ENCODE assay signal across 10 cellular contexts in genomic region chr1:231242516-231243198, GRCh38. TPM values are rescaled to one million over a fixed set of nuclear protein-coding genes. Genes with fewer than 3 reads are reported as not detected.
DNase-seq lines count a peak whose midpoint lies in the region; ATAC-seq, FAIRE-seq and TF ChIP-seq lines count a peak whose summit lies in the region.
"Had no signal": no experiment of that assay in that cellular context is flagged by ENCODE, and none has a peak within 500 bp of the region (broad histone marks: within the 10 kb centered on the region; RNA-seq: fewer than 3 reads in every experiment).

No MANE protein-coding gene starts in this region.

- peaks cover 0 to 4% of the 10 kb centered on the region in 2 donors for H3K27me3 Mint-ChIP-seq in CD8-positive, alpha-beta memory T cell
- H3K27me3 Mint-ChIP-seq in MCF 10A (ENCODE audit: insufficient read depth, unreplicated experiment) = no peaks in the 10 kb centered on the region
- H3K27me3 Mint-ChIP-seq in natural killer cell treated with Interleukin-12 subunit alpha and Interleukin-12 subunit beta and Interleukin-15 and Interleukin-18, amount 100 ng/mL, for 72 hours = no peaks in the 10 kb centered on the region

- H3K4me3 Mint-ChIP-seq in CD8-positive, alpha-beta memory T cell = peak overlapping the region; percentile 91 to 100 (median 97)
- peak overlapping the region; percentile 85 for H3K4me3 Mint-ChIP-seq in MCF 10A (ENCODE audit: unreplicated experiment)
- H3K4me3 Mint-ChIP-seq in natural killer cell treated with Interleukin-12 subunit alpha and Interleukin-12 subunit beta and Interleukin-15 and Interleukin-18, amount 100 ng/mL, for 72 hours = peak overlapping the region; percentile 98

- peak overlapping the region in 6 of 8 donors; percentile 39 to 98 (median 96) for H3K27ac Mint-ChIP-seq in CD8-positive, alpha-beta memory T cell
- H3K27ac Mint-ChIP-seq in MCF 10A (ENCODE audit: low read depth, unreplicated experiment) = peak overlapping the region; percentile 97
- H3K27ac Mint-ChIP-seq in natural killer cell treated with Interleukin-12 subunit alpha and Interleukin-12 subunit beta and Interleukin-15 and Interleukin-18, amount 100 ng/mL, for 72 hours = peak overlapping the region; percentile 92 to 97

- no peak overlapping the region for H3K9ac ChIP-seq in MM.1S (ENCODE audit: low read length)

- H3K27me3 ChIP-seq in CD8-positive, alpha-beta memory T cell (ENCODE audit: insufficient read depth, low read length, poor library complexity, severe bottlenecking) = no peaks in the 10 kb centered on the region
- no peaks in the 10 kb centered on the region for H3K27me3 ChIP-seq in MM.1S (replicated peaks; ENCODE audit: insufficient read depth, low read length)

- FAIRE-seq in frontal cortex (lab: Jason Lieb, UNC) = no peak

- peaks cover 84% of the 10 kb centered on the region for H3K79me2 ChIP-seq in MM.1S (ENCODE audit: low read length)

- H3K36me3 Mint-ChIP-seq in CD8-positive, alpha-beta memory T cell = peaks cover 8 to 54% (median 13%) of the 10 kb centered on the region in 3 donors
- peaks cover 21% of the 10 kb centered on the region for H3K36me3 Mint-ChIP-seq in MCF 10A (ENCODE audit: insufficient read depth, unreplicated experiment)
- H3K36me3 Mint-ChIP-seq in natural killer cell treated with Interleukin-12 subunit alpha and Interleukin-12 subunit beta and Interleukin-15 and Interleukin-18, amount 100 ng/mL, for 72 hours = peaks cover 20% of the 10 kb centered on the region

- no peak for ATAC-seq in natural killer cell treated with Interleukin-12 subunit alpha and Interleukin-12 subunit beta and Interleukin-15 and Interleukin-18, amount 100 ng/mL, for 72 hours
- ATAC-seq in GM21381 (IDR thresholded peaks at IDR 0.05; ENCODE audit: unreplicated experiment) = no peak
- ATAC-seq: activated CD4-positive, CD25-positive, alpha-beta regulatory T cell treated with anti-CD3 and anti-CD28 coated beads, Interleukin-2, amount 50 U/mL, for 24 hours had no signal

- CTCF ChIA-PET in CD8-positive, alpha-beta memory T cell (lab: Charles Lee) = interaction anchor here (0.9 kb wide), 1 partner anchor 96 kb away, joined by 3 read pairs; no protein-coding TSS in a partner anchor
- CTCF ChIA-PET in MCF 10A (lab: Yijun Ruan, JAX) = interaction anchor here (0.6 to 1.7 kb wide), 15 partner anchors 9 to 473 kb away, joined by 3 to 10 read pairs (median 3); partner anchors contain the start of genes EXOC8 and SPRTN

- DNase-seq in CD8-positive, alpha-beta memory T cell = no peak
- no peak for DNase-seq in MM.1S
- DNase-seq in MCF 10A (ENCODE audit: unreplicated experiment) = peak; percentile 37
- no peak for DNase-seq in natural killer cell treated with Interleukin-12 subunit alpha and Interleukin-12 subunit beta and Interleukin-15 and Interleukin-18, amount 100 ng/mL, for 72 hours (ENCODE audit: low spot score)
- DNase-seq in activated CD4-positive, CD25-positive, alpha-beta regulatory T cell (lab: John Stamatoyannopoulos, UW) = no peak
- no peak for DNase-seq in frontal cortex (ENCODE audit: low spot score in 2 of 2)
- DNase-seq in hippocampal formation (lab: John Stamatoyannopoulos, UW) = no peak
- DNase-seq: occipital lobe had no signal

- H3K9me3 Mint-ChIP-seq in CD8-positive, alpha-beta memory T cell = no peaks in the 10 kb centered on the region
- no peaks in the 10 kb centered on the region for H3K9me3 Mint-ChIP-seq in MCF 10A (ENCODE audit: unreplicated experiment)
- no peaks in the 10 kb centered on the region for H3K9me3 Mint-ChIP-seq in natural killer cell treated with Interleukin-12 subunit alpha and Interleukin-12 subunit beta and Interleukin-15 and Interleukin-18, amount 100 ng/mL, for 72 hours

- intact Hi-C loops in MCF 10A (cut with micrococcal nuclease) = no loop called here

- peaks cover 5% of the 10 kb centered on the region for H3K36me3 ChIP-seq in CD8-positive, alpha-beta memory T cell (ENCODE audit: insufficient read depth, low read length)
- 0 out of 2 replicates have a peak, but pooled peaks cover 3% of the 10 kb centered on the region for H3K36me3 ChIP-seq in MM.1S (replicated peaks; ENCODE audit: insufficient read depth, low read length)

- no peak overlapping the region for H3K4me3 ChIP-seq in CD8-positive, alpha-beta memory T cell (ENCODE audit: low read length)
- H3K4me3 ChIP-seq in MM.1S (ENCODE audit: low read length) = peak overlapping the region; percentile 83; the same call in 1 of the 2 replicates

- H4K20me1 ChIP-seq in MM.1S (ENCODE audit: insufficient read depth, low read length) = no peaks in the 10 kb centered on the region

- POLR2A ChIA-PET in CD8-positive, alpha-beta memory T cell (lab: Charles Lee) = interaction anchor here (1.1 to 1.7 kb wide), 2 partner anchors 8 to 95 kb away, joined by 3 to 12 read pairs; partner anchors contain the start of genes EXOC8 and SPRTN
- POLR2A ChIA-PET in MCF 10A (lab: Yijun Ruan, JAX) = interaction anchor here (0.6 to 6.5 kb wide), 34 partner anchors 9 to 486 kb away, joined by 3 to 343 read pairs (median 5); partner anchors contain the start of genes ARV1, EXOC8, SPRTN and TSNAX

- H3K9me2 ChIP-seq in MM.1S (replicated peaks; ENCODE audit: insufficient read depth, low read length) = no peaks in the 10 kb centered on the region

- peaks cover 42% of the 10 kb centered on the region for H3K4me1 ChIP-seq in CD8-positive, alpha-beta memory T cell (ENCODE audit: insufficient read depth, low read length)
- H3K4me1 ChIP-seq in MM.1S (ENCODE audit: low read length) = peaks cover 21% of the 10 kb centered on the region

- no peak overlapping the region for H2AFZ ChIP-seq in MM.1S (ENCODE audit: low read length)

- no TSS peak for BruUV-seq in MCF 10A (replicated peaks; lab: Mats Ljungman, UMichigan)

- H3K4me2 ChIP-seq in MM.1S (ENCODE audit: low read depth, low read length) = peak overlapping the region; percentile 86

- H3K9me3 ChIP-seq in CD8-positive, alpha-beta memory T cell (ENCODE audit: low read length) = no peaks in the 10 kb centered on the region
- H3K9me3 ChIP-seq in MM.1S (replicated peaks; ENCODE audit: insufficient read depth, low read length) = no peaks in the 10 kb centered on the region

- TF ChIP-seq CTCF in MM.1S (IDR thresholded peaks at IDR 0.05; ENCODE audit: low read length) (no peak), MCF 10A (IDR thresholded peaks at IDR 0.05; ENCODE audit: unreplicated experiment) (no peak)

- peaks cover 60 to 78% (median 76%) of the 10 kb centered on the region in 3 donors for H3K4me1 Mint-ChIP-seq in CD8-positive, alpha-beta memory T cell
- H3K4me1 Mint-ChIP-seq in MCF 10A (ENCODE audit: insufficient read depth, unreplicated experiment) = peaks cover 47% of the 10 kb centered on the region
- peaks cover 39 to 56% of the 10 kb centered on the region in 2 donors for H3K4me1 Mint-ChIP-seq in natural killer cell treated with Interleukin-12 subunit alpha and Interleukin-12 subunit beta and Interleukin-15 and Interleukin-18, amount 100 ng/mL, for 72 hours (ENCODE audit: low read depth in 2 of 2)

- H3K27ac ChIP-seq in CD8-positive, alpha-beta memory T cell (ENCODE audit: low read depth, low read length) = no peak overlapping the region
- no peak overlapping the region for H3K27ac ChIP-seq in MM.1S (ENCODE audit: low read length)

- H3F3A ChIP-seq in MM.1S (ENCODE audit: insufficient read depth, low read length) = no peaks in the 10 kb centered on the region

RNA-seq across cellular contexts. Expression of gene GNPAT, which starts 1.6 kb away (rescaled TPM):
- total RNA-seq in CD8-positive, alpha-beta memory T cell = 10 to 100 TPM; 49.2 to 51.8 TPM
- polyA plus RNA-seq in CD8-positive, alpha-beta memory T cell = 33.2 TPM
- 60.9 and 64.4 TPM in 2 replicates for total RNA-seq in MCF 10A (2022)
- total RNA-seq in natural killer cell treated with Interleukin-12 subunit alpha and Interleukin-12 subunit beta and Interleukin-15 and Interleukin-18, amount 100 ng/mL, for 72 hours = 10 to 100 TPM; 34.0 to 38.0 TPM
- total RNA-seq in frontal cortex = 68.5 TPM
